ENCODE assay signal across 8 cellular contexts in genomic region chr21:44370027-44370735, GRCh38. TPM values are rescaled to one million over a fixed set of nuclear protein-coding genes. Genes with fewer than 3 reads are reported as not detected.
DNase-seq lines count a peak whose midpoint lies in the region; ATAC-seq and TF ChIP-seq lines count a peak whose summit lies in the region.

No MANE protein-coding gene starts in this region.

- TF ChIP-seq EP300 in upper lobe of left lung (IDR thresholded peaks at IDR 0.05) = no peak

- no peaks in the 10 kb centered on the region for H3K9me3 ChIP-seq in iPS DF 6.9 (ENCODE audit: control insufficient read depth, insufficient read depth, low read length)
- H3K9me3 ChIP-seq in upper lobe of left lung = no peaks in the 10 kb centered on the region

- no peaks in the 10 kb centered on the region for H3K36me3 ChIP-seq in iPS DF 6.9 (ENCODE audit: control insufficient read depth, insufficient read depth, low read length)
- H3K36me3 ChIP-seq in upper lobe of left lung = no peaks in the 10 kb centered on the region

- DNase-seq in activated CD8-positive, alpha-beta memory T cell treated with anti-CD3 and anti-CD28 coated beads for 24 hours = peak; percentile 46
- no peak for DNase-seq in activated CD8-positive, alpha-beta memory T cell treated with anti-CD3 and anti-CD28 coated beads, Interleukin-2, amount 50 U/mL, for 4 hours
- DNase-seq in SW480 (ENCODE audit: low spot score) (peak; percentile 85), iPS DF 6.9 (ENCODE audit: low read depth, low spot score) (no peak), upper lobe of left lung (peak; percentile 62 to 69), SIG-M5 (lab: John Stamatoyannopoulos, UW) (no peak), DMS153 (lab: John Stamatoyannopoulos, UW) (no peak), T-helper 9 cell (no peak)

- no peak for TF ChIP-seq POLR2A in upper lobe of left lung (IDR thresholded peaks at IDR 0.05)

- H3K4me3 ChIP-seq in iPS DF 6.9 (ENCODE audit: low read length) (peak overlapping the region; percentile 21; the same call in 1 of the 2 replicates), upper lobe of left lung (peak overlapping the region in 2 of 4 donors; percentile 9 to 13)

- no peak overlapping the region for H3K27ac ChIP-seq in iPS DF 6.9 (ENCODE audit: low read length)
- H3K27ac ChIP-seq in upper lobe of left lung = no peak overlapping the region

- ATAC-seq in upper lobe of left lung (ENCODE audit: low FRiP score in 2 of 2) = peak; percentile 15 to 53

- H3K27me3 ChIP-seq in iPS DF 6.9 (ENCODE audit: control insufficient read depth, insufficient read depth, low read length) (no peaks in the 10 kb centered on the region; the same call in 1 of the 2 replicates), upper lobe of left lung (peaks cover 0 to 4% (median 0%) of the 10 kb centered on the region in 4 donors)

- H3K4me1 ChIP-seq in iPS DF 6.9 (ENCODE audit: control insufficient read depth, insufficient read depth, low read length) = peaks cover 3% of the 10 kb centered on the region; the same call in 1 of the 2 replicates
- peaks cover 0 to 12% (median 7%) of the 10 kb centered on the region in 4 donors for H3K4me1 ChIP-seq in upper lobe of left lung

- no CpG with 5 or more reads among the region's 29 CpGs for WGBS in iPS DF 6.9 (ENCODE audit: insufficient coverage, insufficient read length)
- WGBS in upper lobe of left lung, 2 donors = 34 to 41% methylated on average over 21 to 27 of the region's 29 CpGs

- no peak for TF ChIP-seq CTCF in upper lobe of left lung (IDR thresholded peaks at IDR 0.05)

RNA-seq across cellular contexts. Expression of gene TRPM2, which starts 16.8 kb away (rescaled TPM):
- 10 to 100 TPM in 4 of 6 donors, 1 to 10 TPM in 2; 2.2 to 37.7 (median 12.7) TPM for total RNA-seq in upper lobe of left lung

RNA-seq across cellular contexts. Expression of gene CFAP410, which starts 31.0 kb away (rescaled TPM):
- total RNA-seq in upper lobe of left lung = 10 to 100 TPM; 34.4 to 85.9 (median 48.4) TPM

Comparison
In these comparisons a context has a peak if more than half of its experiments do, and no peak if none do; other contexts are left out.
1. DNase-seq: peak in activated CD8-positive, alpha-beta memory T cell treated with anti-CD3 and anti-CD28 coated beads for 24 hours (single experiment), SW480 (single experiment) and upper lobe of left lung (2 of 2); none in activated CD8-positive, alpha-beta memory T cell treated with anti-CD3 and anti-CD28 coated beads, Interleukin-2, amount 50 U/mL, for 4 hours (single experiment), iPS DF 6.9 (single experiment), SIG-M5 (single experiment), DMS153 (single experiment) and T-helper 9 cell (single experiment).